In the genomic region with DNA sequence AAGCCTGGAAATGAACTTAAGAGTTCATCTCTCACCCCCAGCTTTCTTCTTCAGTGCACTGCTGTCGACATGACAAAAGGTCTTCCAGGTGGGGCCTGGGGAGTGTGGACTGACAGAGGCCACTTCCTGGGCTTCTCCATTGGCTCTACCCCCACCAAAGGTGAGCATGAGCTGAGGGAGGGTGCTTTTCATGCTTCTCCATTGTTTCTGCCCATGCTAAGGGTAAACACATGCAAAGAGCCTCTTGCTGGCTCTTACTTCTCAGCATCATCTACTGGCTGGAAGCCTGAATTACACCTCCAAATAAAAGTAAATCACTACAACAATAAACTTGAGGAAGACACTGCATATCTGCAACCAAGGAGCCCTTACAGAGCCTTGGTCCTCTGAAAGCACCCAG, we compare ENCODE assay signal across 16 cellular contexts.
DNase-seq lines count a peak whose midpoint lies in the region; ATAC-seq and TF ChIP-seq lines count a peak whose summit lies in the region.
"Had no signal": no experiment of that assay in that cellular context is flagged by ENCODE, and none has a peak within 500 bp of the region (broad histone marks: within the 10 kb centered on the region; RNA-seq: fewer than 3 reads in every experiment).

No MANE protein-coding gene starts in this region.

- no peak overlapping the region for H3K4me3 ChIP-seq in BE2C (ENCODE audit: low read depth, low read length)
- H3K4me3 ChIP-seq in epithelial cell of proximal tubule (ENCODE audit: low read depth, low read length), result no peak overlapping the region
- H3K4me3 ChIP-seq: K562 had no signal

- DNase-seq in BE2C, result no peak
- DNase-seq in OCI-M1 (lab: John Stamatoyannopoulos, UW), result peak; percentile 3
- DNase-seq in epithelial cell of proximal tubule (ENCODE audit: low read depth), result no peak
- DNase-seq in stimulated activated CD4-positive, alpha-beta T cell treated with anti-CD3 and anti-CD28 coated beads, Interleukin-2, amount 100 ng/mL, for 48 hours, result no peak
- DNase-seq in Ammon's horn (ENCODE audit: low spot score), result no peak
- DNase-seq: activated CD4-positive, alpha-beta T cell treated with anti-CD3 and anti-CD28 coated beads for 4 hours; activated T-cell treated with anti-CD3 and anti-CD28 coated beads, Interleukin-2, amount 50 U/mL, for 4 hours; foreskin melanocyte; immature natural killer cell; NCI-H2081; T-cell had no signal

- no peaks in the 10 kb centered on the region for H3K9me3 ChIP-seq in BE2C

- peak; percentile 82 for ATAC-seq in GM19351 (IDR thresholded peaks at IDR 0.05; ENCODE audit: unreplicated experiment)
- no peak for ATAC-seq in HG03354 (IDR thresholded peaks at IDR 0.05; ENCODE audit: poor library complexity, severe bottlenecking, unreplicated experiment)
- ATAC-seq in GM21576 (IDR thresholded peaks at IDR 0.05; ENCODE audit: unreplicated experiment), result no peak
- ATAC-seq: activated T-cell treated with anti-CD3 and anti-CD28 coated beads, Interleukin-2, amount 50 U/mL, for 4 hours; K562; T-cell had no signal

- no peaks in the 10 kb centered on the region for H3K4me1 ChIP-seq in BE2C
- H3K4me1 ChIP-seq: parathyroid adenoma had no signal

- peak; percentile 64 for TF ChIP-seq CTCF in BE2C (IDR thresholded peaks at IDR 0.05; ENCODE audit: low read depth, low read length)
- peak; percentile 30 for TF ChIP-seq CTCF in epithelial cell of proximal tubule (conservative IDR thresholded peaks at IDR 0.05; ENCODE audit: low read depth, low read length)

- H3K36me3 ChIP-seq in BE2C, result no peaks in the 10 kb centered on the region

- H3K27me3 ChIP-seq in BE2C, result no peaks in the 10 kb centered on the region
